Comparison of ENCODE assay signal across 29 cellular contexts in the genomic region with DNA sequence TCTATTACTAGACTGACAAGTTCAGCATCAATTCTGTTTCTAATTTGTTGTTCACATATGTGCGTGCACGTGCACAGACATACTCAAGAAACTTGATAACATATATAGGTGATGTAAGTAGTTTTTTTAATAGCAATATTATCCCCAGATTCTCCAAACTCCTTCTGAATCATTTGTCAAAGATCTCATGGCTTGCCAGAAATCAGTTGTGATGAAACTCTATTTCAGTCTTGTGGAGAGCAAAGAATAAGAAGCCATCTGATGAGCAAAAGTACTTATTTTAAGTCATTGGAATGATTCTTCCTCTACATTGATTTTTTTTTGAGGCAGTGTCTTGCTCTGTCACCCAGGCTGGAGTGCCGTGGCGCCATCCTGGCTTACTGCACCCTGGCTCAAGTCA.
"Had no signal": no experiment of that assay in that cellular context is flagged by ENCODE, and none has a peak within 500 bp of the region (broad histone marks: within the 10 kb centered on the region; RNA-seq: fewer than 3 reads in every experiment).

No MANE protein-coding gene starts in this region.

- H3K9me3 Mint-ChIP-seq: activated CD4-positive, alpha-beta memory T cell treated with anti-CD3 and anti-CD28 coated beads, Interleukin-2, amount 10 ng/mL, durations not matched to agents 7 days and 5 days; activated naive CD4-positive, alpha-beta T cell treated with anti-CD3 and anti-CD28 coated beads, Interleukin-2, amount 50 U/mL, for 72 hours; activated naive CD8-positive, alpha-beta T cell treated with anti-CD3 and anti-CD28 coated beads, Interleukin-2, amount 10 ng/mL, durations not matched to agents 7 days and 5 days; activated T-cell treated with anti-CD3 and anti-CD28 coated beads, Interleukin-2, amount 50 U/mL, for 24 hours; activated T-cell treated with anti-CD3 and anti-CD28 coated beads, Interleukin-2, amount 50 U/mL, for 72 hours; T-cell; T-helper 1 cell treated with Interleukin-12 subunit alpha and Interleukin-12 subunit beta and Interleukin-4 antibody, amounts not matched to agents 30 μg/mL and 1 μg/mL, for 36 hours; T-helper 2 cell treated with Interferon-gamma antibody and Interleukin-4, amounts not matched to agents 5 μg/mL and 100 μg/mL, for 36 hours had no signal

- H3K4me3 ChIP-seq: ascending aorta, breast epithelium, cardiac muscle cell, colonic mucosa, esophagus squamous epithelium, gastroesophageal sphincter had no signal

- H3K27me3 Mint-ChIP-seq: activated CD4-positive, alpha-beta memory T cell treated with anti-CD3 and anti-CD28 coated beads, Interleukin-2, amount 10 ng/mL, durations not matched to agents 7 days and 5 days; activated CD4-positive, alpha-beta T cell treated with anti-CD3 and anti-CD28 coated beads, Interleukin-2, amount 10 ng/mL, durations not matched to agents 7 days and 5 days; activated naive CD8-positive, alpha-beta T cell treated with anti-CD3 and anti-CD28 coated beads, Interleukin-2, amount 10 ng/mL, durations not matched to agents 7 days and 5 days; activated T-cell treated with anti-CD3 and anti-CD28 coated beads, Interleukin-2, amount 50 U/mL, for 24 hours had no signal

- DNase-seq: activated CD4-positive, alpha-beta memory T cell treated with anti-CD3 and anti-CD28 coated beads, Interleukin-2, amount 10 ng/mL, durations not matched to agents 7 days and 5 days; activated CD4-positive, alpha-beta T cell treated with anti-CD3 and anti-CD28 coated beads for 1 hour; activated CD4-positive, alpha-beta T cell treated with anti-CD3 and anti-CD28 coated beads for 4 hours; activated CD4-positive, alpha-beta T cell treated with anti-CD3 and anti-CD28 coated beads, Interleukin-2, amount 10 ng/mL, durations not matched to agents 7 days and 5 days; activated CD4-positive, alpha-beta T cell treated with anti-CD3 and anti-CD28 coated beads, Interleukin-2, amount 50 U/mL, for 4 hours; activated CD8-positive, alpha-beta memory T cell treated with anti-CD3 and anti-CD28 coated beads, Interleukin-2, amount 50 U/mL, for 48 hours; activated gamma-delta T cell; activated naive CD4-positive, alpha-beta T cell; activated naive CD4-positive, alpha-beta T cell treated with anti-CD3 and anti-CD28 coated beads, Interleukin-2, amount 10 ng/mL, durations not matched to agents 7 days and 5 days; activated naive CD8-positive, alpha-beta T cell treated with anti-CD3 and anti-CD28 coated beads, Interleukin-2, amount 10 ng/mL, durations not matched to agents 7 days and 5 days; activated T-cell treated with anti-CD3 and anti-CD28 coated beads for 4 hours; activated T-cell treated with anti-CD3 and anti-CD28 coated beads, Interleukin-2, amount 50 U/mL, for 24 hours; activated T-cell treated with anti-CD3 and anti-CD28 coated beads, Interleukin-2, amount 50 U/mL, for 72 hours; central memory CD4-positive, alpha-beta T cell; cerebellar nuclear complex; colonic mucosa; effector CD8-positive, alpha-beta T cell; esophagus squamous epithelium; foreskin melanocyte; T-cell; T1000 had no signal

- H3K27ac Mint-ChIP-seq: activated CD4-positive, alpha-beta memory T cell treated with anti-CD3 and anti-CD28 coated beads, Interleukin-2, amount 10 ng/mL, durations not matched to agents 7 days and 5 days; activated CD4-positive, alpha-beta T cell treated with anti-CD3 and anti-CD28 coated beads, Interleukin-2, amount 10 ng/mL, durations not matched to agents 7 days and 5 days; activated naive CD4-positive, alpha-beta T cell treated with anti-CD3 and anti-CD28 coated beads, Interleukin-2, amount 10 ng/mL, durations not matched to agents 7 days and 5 days; activated naive CD4-positive, alpha-beta T cell treated with anti-CD3 and anti-CD28 coated beads, Interleukin-2, amount 50 U/mL, for 72 hours; activated naive CD8-positive, alpha-beta T cell treated with anti-CD3 and anti-CD28 coated beads, Interleukin-2, amount 10 ng/mL, durations not matched to agents 7 days and 5 days; activated T-cell treated with anti-CD3 and anti-CD28 coated beads, Interleukin-2, amount 50 U/mL, for 24 hours; activated T-cell treated with anti-CD3 and anti-CD28 coated beads, Interleukin-2, amount 50 U/mL, for 72 hours; T-cell; T-helper 1 cell treated with Interleukin-12 subunit alpha and Interleukin-12 subunit beta and Interleukin-4 antibody, amounts not matched to agents 30 μg/mL and 1 μg/mL, for 36 hours; T-helper 2 cell treated with Interferon-gamma antibody and Interleukin-4, amounts not matched to agents 5 μg/mL and 100 μg/mL, for 36 hours had no signal

- H3K36me3 Mint-ChIP-seq: activated naive CD4-positive, alpha-beta T cell treated with anti-CD3 and anti-CD28 coated beads, Interleukin-2, amount 10 ng/mL, durations not matched to agents 7 days and 5 days; activated naive CD4-positive, alpha-beta T cell treated with anti-CD3 and anti-CD28 coated beads, Interleukin-2, amount 50 U/mL, for 72 hours; activated naive CD8-positive, alpha-beta T cell treated with anti-CD3 and anti-CD28 coated beads, Interleukin-2, amount 10 ng/mL, durations not matched to agents 7 days and 5 days; brain; T-cell had no signal

- ATAC-seq: activated naive CD4-positive, alpha-beta T cell treated with anti-CD3 and anti-CD28 coated beads, Interleukin-2, amount 50 U/mL, for 72 hours; activated T-cell treated with anti-CD3 and anti-CD28 coated beads, Interleukin-2, amount 50 U/mL, for 72 hours; gastroesophageal sphincter; T-cell had no signal

- H3K4me3 Mint-ChIP-seq: activated CD4-positive, alpha-beta memory T cell treated with anti-CD3 and anti-CD28 coated beads, Interleukin-2, amount 10 ng/mL, durations not matched to agents 7 days and 5 days; activated CD4-positive, alpha-beta T cell treated with anti-CD3 and anti-CD28 coated beads, Interleukin-2, amount 10 ng/mL, durations not matched to agents 7 days and 5 days; activated naive CD4-positive, alpha-beta T cell treated with anti-CD3 and anti-CD28 coated beads, Interleukin-2, amount 10 ng/mL, durations not matched to agents 7 days and 5 days; activated naive CD8-positive, alpha-beta T cell treated with anti-CD3 and anti-CD28 coated beads, Interleukin-2, amount 10 ng/mL, durations not matched to agents 7 days and 5 days; activated T-cell treated with anti-CD3 and anti-CD28 coated beads, Interleukin-2, amount 50 U/mL, for 24 hours; activated T-cell treated with anti-CD3 and anti-CD28 coated beads, Interleukin-2, amount 50 U/mL, for 72 hours; brain; T-cell; T-helper 1 cell treated with Interleukin-12 subunit alpha and Interleukin-12 subunit beta and Interleukin-4 antibody, amounts not matched to agents 30 μg/mL and 1 μg/mL, for 36 hours; T-helper 2 cell treated with Interferon-gamma antibody and Interleukin-4, amounts not matched to agents 5 μg/mL and 100 μg/mL, for 36 hours had no signal
